14 cellular contexts compared by ENCODE assay signal in genomic region chr1:171653796-171654704, GRCh38. TPM values are rescaled to one million over a fixed set of nuclear protein-coding genes. Genes with fewer than 3 reads are reported as not detected.
DNase-seq lines count a peak whose midpoint lies in the region; ATAC-seq and TF ChIP-seq lines count a peak whose summit lies in the region.
"Had no signal": no experiment of that assay in that cellular context is flagged by ENCODE, and none has a peak within 500 bp of the region (broad histone marks: within the 10 kb centered on the region; RNA-seq: fewer than 3 reads in every experiment).

No MANE protein-coding gene starts in this region.

- H3K27me3 ChIP-seq in BLaER1 treated with 17β-estradiol and CSF1 and Interleukin-3, amounts not matched to agents 10 nM and 100 nM: no peaks in the 10 kb centered on the region
- no peaks in the 10 kb centered on the region for H3K27me3 ChIP-seq in rectal smooth muscle tissue (ENCODE audit: control insufficient read depth, insufficient read depth, low read length)
- H3K27me3 ChIP-seq: colonic mucosa had no signal

- no peaks in the 10 kb centered on the region for H3K9me3 Mint-ChIP-seq in brain
- H3K9me3 Mint-ChIP-seq: CD14-positive monocyte, memory B cell had no signal

- no peak for ATAC-seq in HG02571 (IDR thresholded peaks at IDR 0.05; ENCODE audit: unreplicated experiment)
- ATAC-seq: activated CD8-positive, alpha-beta T cell treated with anti-CD3 and anti-CD28 coated beads, Interleukin-2, amount 10 ng/mL, durations not matched to agents 7 days and 5 days had no signal

- no peaks in the 10 kb centered on the region for H3K36me3 Mint-ChIP-seq in brain
- H3K36me3 Mint-ChIP-seq: CD14-positive monocyte, memory B cell had no signal

- peaks cover 9 to 33% (median 27%) of the 10 kb centered on the region in 10 experiments; a peak in 18 of 20 replicates for H3K4me1 ChIP-seq in BLaER1 treated with 17β-estradiol and CSF1 and Interleukin-3, amounts not matched to agents 10 nM and 100 nM
- H3K4me1 ChIP-seq in rectal smooth muscle tissue (ENCODE audit: control insufficient read depth, insufficient read depth, low read length): peaks cover 18% of the 10 kb centered on the region
- H3K4me1 ChIP-seq: colonic mucosa had no signal

- no peaks in the 10 kb centered on the region for H3K36me3 ChIP-seq in BLaER1 treated with 17β-estradiol and CSF1 and Interleukin-3, amounts not matched to agents 10 nM and 100 nM
- H3K36me3 ChIP-seq in rectal smooth muscle tissue (ENCODE audit: control insufficient read depth, insufficient read depth, low read length): no peaks in the 10 kb centered on the region
- H3K36me3 ChIP-seq: colonic mucosa had no signal

- H3K4me3 Mint-ChIP-seq in brain: peak overlapping the region in 1 of 5 experiments; percentile 32
- H3K4me3 Mint-ChIP-seq: activated CD8-positive, alpha-beta T cell treated with anti-CD3 and anti-CD28 coated beads, Interleukin-2, amount 10 ng/mL, durations not matched to agents 7 days and 5 days; memory B cell had no signal

- no peaks in the 10 kb centered on the region for H4K20me1 ChIP-seq in BLaER1 treated with 17β-estradiol and CSF1 and Interleukin-3, amounts not matched to agents 10 nM and 100 nM

- peaks cover 19% of the 10 kb centered on the region for H3K4me1 Mint-ChIP-seq in brain

- peak overlapping the region in 1 of 11 experiments; percentile 36; a peak in 1 of 22 replicates for H3K27ac ChIP-seq in BLaER1 treated with 17β-estradiol and CSF1 and Interleukin-3, amounts not matched to agents 10 nM and 100 nM
- peak overlapping the region; percentile 57 for H3K27ac ChIP-seq in rectal smooth muscle tissue (ENCODE audit: low read depth, low read length)
- H3K27ac ChIP-seq: colonic mucosa had no signal

- peak overlapping the region; percentile 27 to 91 (median 69); a peak in 19 of 22 replicates for H3K4me2 ChIP-seq in BLaER1 treated with 17β-estradiol and CSF1 and Interleukin-3, amounts not matched to agents 10 nM and 100 nM

- no peak for TF ChIP-seq CTCF in brain (conservative IDR thresholded peaks at IDR 0.05)

- no peaks in the 10 kb centered on the region for H3K9me3 ChIP-seq in BLaER1 treated with 17β-estradiol and CSF1 and Interleukin-3, amounts not matched to agents 10 nM and 100 nM (replicated peaks in 1 of 11)
- H3K9me3 ChIP-seq: colonic mucosa had no signal

- peaks cover 4% of the 10 kb centered on the region for H3K27me3 Mint-ChIP-seq in brain

- H3K9ac ChIP-seq in BLaER1 treated with 17β-estradiol and CSF1 and Interleukin-3, amounts not matched to agents 10 nM and 100 nM: peak overlapping the region in 2 of 11 experiments; percentile 13 to 41; a peak in 1 of 22 replicates
- no peak overlapping the region for H3K9ac ChIP-seq in rectal smooth muscle tissue (ENCODE audit: low read length)

- H3K4me3 ChIP-seq in BLaER1 treated with 17β-estradiol and CSF1 and Interleukin-3, amounts not matched to agents 10 nM and 100 nM: no peak overlapping the region
- no peak overlapping the region for H3K4me3 ChIP-seq in rectal smooth muscle tissue (ENCODE audit: low read length)
- H3K4me3 ChIP-seq: colonic mucosa had no signal

- H3K27ac Mint-ChIP-seq in brain: peak overlapping the region in 3 of 5 experiments; percentile 54 to 69 (median 59)
- H3K27ac Mint-ChIP-seq: activated CD8-positive, alpha-beta T cell treated with anti-CD3 and anti-CD28 coated beads, Interleukin-2, amount 10 ng/mL, durations not matched to agents 7 days and 5 days; memory B cell had no signal

- peak; percentile 27 for DNase-seq in hepatic stellate cell (ENCODE audit: low spot score)
- DNase-seq in activated effector memory CD4-positive, alpha-beta T cell treated with Interleukin-2 at 50 U/mL for 16 hours: no peak
- no peak for DNase-seq in HK-2 (ENCODE audit: unreplicated experiment)
- no peak for DNase-seq in SHP77 (lab: John Stamatoyannopoulos, UW)
- DNase-seq: activated CD8-positive, alpha-beta T cell treated with anti-CD3 and anti-CD28 coated beads, Interleukin-2, amount 10 ng/mL, durations not matched to agents 7 days and 5 days; colonic mucosa; NCI-H1092 treated with DMSO at 0.1 percent for 48 hours; RPMI8226 had no signal

RNA-seq across cellular contexts. Expression of gene MYOC, which starts 1.6 kb away (rescaled TPM):
- not detected for polyA plus RNA-seq in brain (ENCODE audit: insufficient read depth, low read depth, low replicate concordance)
- polyA plus RNA-seq: CD14-positive monocyte had no signal

RNA-seq across cellular contexts. Expression of gene MYOCOS, which starts 32.0 kb away (rescaled TPM):
- not detected for polyA plus RNA-seq in brain (ENCODE audit: insufficient read depth, low read depth, low replicate concordance)
- polyA plus RNA-seq: CD14-positive monocyte had no signal
